ENCODE assay signal across 17 cellular contexts in the genomic region with DNA sequence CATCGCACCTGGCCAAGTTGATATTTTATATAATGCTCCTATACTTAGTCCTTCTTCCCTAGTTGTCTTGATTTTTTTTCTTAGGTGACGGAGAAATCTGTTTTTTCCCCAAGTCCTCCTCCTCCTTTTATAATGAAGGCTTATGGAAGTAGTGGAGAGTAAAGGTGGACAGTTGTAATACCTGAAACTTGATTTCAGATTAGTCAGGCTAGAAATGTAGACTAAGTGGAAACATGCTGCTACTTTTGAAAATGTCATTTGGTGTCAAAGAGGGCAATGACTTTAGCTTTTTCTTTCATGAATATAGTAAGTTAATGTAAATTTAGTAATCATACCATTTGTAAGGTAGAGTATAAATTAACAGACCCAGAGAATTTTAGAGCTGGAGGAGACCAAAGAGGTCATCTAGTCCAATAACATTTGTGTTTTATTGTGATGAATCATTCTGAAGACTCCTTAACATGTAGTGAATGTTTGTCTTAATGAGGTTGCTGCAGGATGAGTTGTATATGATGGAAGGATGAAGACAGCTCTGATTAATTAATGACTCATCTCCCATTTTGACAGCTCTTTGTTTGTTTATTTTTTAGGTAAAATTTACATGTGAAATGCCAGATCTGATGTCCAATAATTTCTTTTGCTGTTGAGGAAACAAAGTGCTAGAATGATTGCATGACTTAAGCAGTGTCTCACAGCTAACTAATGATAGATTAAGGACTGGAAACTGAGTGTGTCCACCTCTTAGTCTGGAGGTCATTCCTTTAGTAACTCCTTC. TPM values are rescaled to one million over a fixed set of nuclear protein-coding genes. Genes with fewer than 3 reads are reported as not detected.
A peak's percentile ranks its signal among the peaks of the same experiment; 100 is the strongest.
DNase-seq lines count a peak whose midpoint lies in the region; ATAC-seq and TF ChIP-seq lines count a peak whose summit lies in the region.
"Had no signal": no experiment of that assay in that cellular context is flagged by ENCODE, and none has a peak within 500 bp of the region (broad histone marks: within the 10 kb centered on the region; RNA-seq: fewer than 3 reads in every experiment).

No MANE protein-coding gene starts in this region.

- intact Hi-C loops in left colon (cut with DNase I, micrococcal nuclease): no loop called here

- peak; percentile 44 for ATAC-seq in left colon
- ATAC-seq: heart left ventricle had no signal

- DNase-seq in EL (peak; percentile 52), HS-5 (ENCODE audit: low read depth) (peak; percentile 28), left colon (no peak), amniotic stem cell (lab: John Stamatoyannopoulos, UW) (no peak), GM10248 (ENCODE audit: extremely low spot score) (no peak), NCI-H82 (lab: John Stamatoyannopoulos, UW) (no peak)
- DNase-seq: activated effector memory CD4-positive, alpha-beta T cell treated with anti-CD3 and anti-CD28 coated beads, Interleukin-2, amount 50 U/mL, for 16 hours; C1 segment of cervical spinal cord; central memory CD4-positive, alpha-beta T cell; DND-41; heart left ventricle; NCI-H1694 treated with DMSO at 0.1 percent for 48 hours; NCI-H524; Peyer's patch; T-helper 1 cell had no signal

- H3K9me3 Mint-ChIP-seq in activated naive CD8-positive, alpha-beta T cell (ENCODE audit: low read depth): no peaks in the 10 kb centered on the region
- H3K9me3 Mint-ChIP-seq: IgD-negative memory B cell had no signal

- POLR2A ChIA-PET in GM10248 (lab: Yijun Ruan, JAX): interaction anchor here (0.9 kb wide), 1 partner anchor 9 kb away, joined by 3 read pairs; no protein-coding TSS in a partner anchor

- peaks cover 52% of the 10 kb centered on the region for H3K4me1 Mint-ChIP-seq in activated naive CD8-positive, alpha-beta T cell (ENCODE audit: low read depth)

- H3K36me3 Mint-ChIP-seq in activated naive CD8-positive, alpha-beta T cell: no peaks in the 10 kb centered on the region

- TF ChIP-seq CTCF in GM10248 (IDR thresholded peaks at IDR 0.05; ENCODE audit: control extremely low read depth, extremely low read depth, low read depth, missing control alignments): no peak

- H3K4me3 Mint-ChIP-seq in activated naive CD8-positive, alpha-beta T cell: no peak overlapping the region
- H3K4me3 Mint-ChIP-seq: IgD-negative memory B cell had no signal

- peak overlapping the region; percentile 80 for H3K27ac Mint-ChIP-seq in activated naive CD8-positive, alpha-beta T cell

- CTCF ChIA-PET in GM10248 (lab: Yijun Ruan, JAX): interaction anchor here (0.7 kb wide), 1 partner anchor 9 kb away, joined by 3 read pairs; the partner anchor contains the start of gene CTDSPL2

- H3K27me3 Mint-ChIP-seq in activated naive CD8-positive, alpha-beta T cell: no peaks in the 10 kb centered on the region
- H3K27me3 Mint-ChIP-seq: IgD-negative memory B cell had no signal

RNA-seq across cellular contexts. Expression of gene CTDSPL2, which starts 8.7 kb away (rescaled TPM):
- 10 to 100 TPM; 30.1 to 33.7 TPM for total RNA-seq in left colon

Comparison
In these comparisons a context has a peak if more than half of its experiments do, and no peak if none do; other contexts are left out.
1. DNase-seq: peak in EL (single experiment) and HS-5 (single experiment); none in left colon (0 of 2), amniotic stem cell (single experiment), GM10248 (single experiment) and NCI-H82 (single experiment).